In the genomic region with DNA sequence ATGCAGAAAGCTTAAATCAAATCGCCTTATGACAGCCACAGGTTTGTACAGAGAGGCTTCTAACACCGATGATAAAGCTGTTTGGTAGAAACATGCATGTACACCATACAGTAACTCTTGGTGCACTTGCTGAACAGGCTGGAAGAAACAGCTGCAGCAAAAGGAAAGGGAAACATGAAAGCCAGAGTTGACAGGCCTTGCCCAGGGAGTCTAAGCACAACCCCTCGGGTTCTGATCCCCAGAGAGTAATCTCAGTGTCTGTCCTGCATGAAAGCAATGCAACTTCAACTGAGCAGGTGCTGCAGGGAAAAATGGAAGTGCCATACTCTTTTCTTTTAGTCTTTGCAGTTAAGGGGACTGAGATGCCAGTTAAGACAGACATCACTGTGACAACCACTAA, we compare ENCODE assay signal across 27 cellular contexts.
DNase-seq lines count a peak whose midpoint lies in the region; ATAC-seq, FAIRE-seq and TF ChIP-seq lines count a peak whose summit lies in the region.
"Had no signal": no experiment of that assay in that cellular context is flagged by ENCODE, and none has a peak within 500 bp of the region (broad histone marks: within the 10 kb centered on the region; RNA-seq: fewer than 3 reads in every experiment).

No MANE protein-coding gene starts in this region.

- no peaks in the 10 kb centered on the region for H3K27me3 ChIP-seq in GM12878 (replicated peaks in 1 of 2; ENCODE audit: control insufficient read depth in 2 of 2, insufficient read depth in 2 of 2, low read length in 1 of 2)
- H3K27me3 ChIP-seq: breast epithelium, neutrophil, upper lobe of left lung had no signal

- RAD21 ChIA-PET in GM12878 (lab: Charles Lee; ENCODE audit: unreplicated experiment), result interaction anchor here (0.8 to 2.0 kb wide), 4 partner anchors 8 to 72 kb away, joined by 3 to 10 read pairs (median 4); no protein-coding TSS in a partner anchor

- no peak for TF ChIP-seq RAD21 in GM12878 (IDR thresholded peaks at IDR 0.05; ENCODE audit: insufficient read depth, low read depth, low read length)

- in situ Hi-C loops in GM12878 (cut with MboI), result no loop called here

- no TSS peak for BruUV-seq in GM12878 (replicated peaks; lab: Mats Ljungman, UMichigan)

- DNase-seq in NCI-H1417 (lab: John Stamatoyannopoulos, UW) (peak in 2 of 3 experiments; percentile 3 to 8), NCI-H1417 treated with DMSO at 0.1 percent for 48 hours (lab: John Stamatoyannopoulos, UW) (no peak), LHCN-M2 (ENCODE audit: low read depth) (peak; percentile 31), GM12878 (ENCODE audit: low read depth, low spot score) (no peak), T1000 (lab: John Stamatoyannopoulos, UW) (no peak), HUDEP-2 (lab: John Stamatoyannopoulos, UW; ENCODE audit: unreplicated experiment in 76 of 76) (no peak)
- DNase-seq: activated naive CD4-positive, alpha-beta T cell treated with anti-CD3 and anti-CD28 coated beads, Interleukin-2, amount 50 U/mL, for 16 hours; amygdala; CD4-positive, alpha-beta memory T cell; effector CD8-positive, alpha-beta T cell; heart left ventricle; kidney glomerular epithelial cell; mammary epithelial cell; NCI-H1048; NCI-H2081 treated with DMSO at 0.1 percent for 48 hours; NCI-H526 treated with DMSO at 0.1 percent for 48 hours; stimulated activated CD4-positive, alpha-beta T cell treated with anti-CD3 and anti-CD28 coated beads, Interleukin-2, amount 100 ng/mL, for 24 hours; upper lobe of left lung; WERI-Rb-1 had no signal

- intact Hi-C loops in GM12878 (cut with micrococcal nuclease; ENCODE audit: unreplicated experiment), result loop anchor here (5.0 kb wide), 1 partner anchor 37 kb away; no protein-coding TSS in a partner anchor

- no peak overlapping the region for H3K4me3 ChIP-seq in GM12878
- H3K4me3 ChIP-seq: breast epithelium, heart left ventricle, skin epidermis, upper lobe of left lung had no signal

- CTCF ChIA-PET in GM12878 (lab: Yijun Ruan, JAX), result interaction anchor here (1.0 to 1.7 kb wide), 3 partner anchors 18 to 74 kb away, joined by 3 to 5 read pairs (median 4); no protein-coding TSS in a partner anchor

- no peak for TF ChIP-seq CTCF in GM12878 (IDR thresholded peaks at IDR 0.05 in 2 of 3, conservative IDR thresholded peaks at IDR 0.05 in 1 of 3; ENCODE audit: control insufficient read depth in 2 of 3, extremely low read depth in 1 of 3, insufficient read depth in 1 of 3, low read depth in 3 of 3, low read length in 3 of 3)

- no peaks in the 10 kb centered on the region for H4K20me1 ChIP-seq in GM12878 (ENCODE audit: control insufficient read depth, insufficient read depth)

- no peak for TF ChIP-seq EP300 in GM12878 (IDR thresholded peaks at IDR 0.05; ENCODE audit: borderline replicate concordance in 1 of 2, control insufficient read depth in 1 of 2, low read depth in 2 of 2, low read length in 2 of 2)

- peak; percentile 63 for ATAC-seq in GM21717 (IDR thresholded peaks at IDR 0.05; ENCODE audit: unreplicated experiment)
- peak; percentile 74 for ATAC-seq in GM12878
- no peak for ATAC-seq in esophagus mucosa
- ATAC-seq: heart left ventricle, HepG2 had no signal

- H3K36me3 ChIP-seq in GM12878 (ENCODE audit: control insufficient read depth in 2 of 2, insufficient read depth in 2 of 2, low read length in 1 of 2), result no peaks in the 10 kb centered on the region
- H3K36me3 ChIP-seq: breast epithelium, heart left ventricle, neutrophil, upper lobe of left lung, WERI-Rb-1 had no signal

- H2AFZ ChIP-seq in GM12878 (ENCODE audit: control insufficient read depth, low read depth, low read length), result peak overlapping the region; percentile 51

- no peak for FAIRE-seq in GM12878 (lab: Jason Lieb, UNC)
- FAIRE-seq: colon, HepG2 had no signal

- POLR2A ChIA-PET in GM12878 (lab: Charles Lee), result no interaction called here

- H3K27ac ChIP-seq in GM12878 (ENCODE audit: control insufficient read depth, insufficient read depth), result no peak overlapping the region
- H3K27ac ChIP-seq: 22Rv1, breast epithelium, heart left ventricle, neutrophil, skin epidermis, upper lobe of left lung, WERI-Rb-1 had no signal

- no peak overlapping the region for H3K9ac ChIP-seq in GM12878 (ENCODE audit: control insufficient read depth, insufficient read depth, low read length)

- no peaks in the 10 kb centered on the region for H3K9me3 ChIP-seq in GM12878 (replicated peaks; ENCODE audit: control insufficient read depth, insufficient read depth, low read length)
- H3K9me3 ChIP-seq: breast epithelium, heart left ventricle, neutrophil, upper lobe of left lung had no signal

- SMC1A ChIA-PET in GM12878 (lab: Charles Lee; ENCODE audit: uncharacterized antibody, unreplicated experiment), result interaction anchor here (0.8 to 3.2 kb wide), 8 partner anchors 8 to 71 kb away, joined by 3 to 18 read pairs (median 6); no protein-coding TSS in a partner anchor

- H3K79me2 ChIP-seq in GM12878 (ENCODE audit: control insufficient read depth, insufficient read depth, low read length), result no peaks in the 10 kb centered on the region

- no peak overlapping the region for H3K4me2 ChIP-seq in GM12878 (ENCODE audit: control insufficient read depth, insufficient read depth)

- no peaks in the 10 kb centered on the region for H3K4me1 ChIP-seq in GM12878 (ENCODE audit: control insufficient read depth, insufficient read depth, low read length)
- H3K4me1 ChIP-seq: breast epithelium, upper lobe of left lung had no signal

- TF ChIP-seq POLR2A in GM12878 (IDR thresholded peaks at IDR 0.05; ENCODE audit: low read depth, low read length), result no peak

- WGBS in GM12878 (ENCODE audit: insufficient coverage, insufficient replicate concordance, low lambda C conversion rate, missing lambda C conversion rate), result 2% methylated on average over 3 of the region's 3 CpGs

TF ChIP-seq in GM12878, 131 proteins besides CTCF, POLR2A, EP300 and RAD21:
- peak; percentile 89 for TF ChIP-seq MEF2B (IDR thresholded peaks at IDR 0.05; ENCODE audit: partially characterized antibody, poor library complexity, severe bottlenecking)
- TF ChIP-seq, protein P1, sequence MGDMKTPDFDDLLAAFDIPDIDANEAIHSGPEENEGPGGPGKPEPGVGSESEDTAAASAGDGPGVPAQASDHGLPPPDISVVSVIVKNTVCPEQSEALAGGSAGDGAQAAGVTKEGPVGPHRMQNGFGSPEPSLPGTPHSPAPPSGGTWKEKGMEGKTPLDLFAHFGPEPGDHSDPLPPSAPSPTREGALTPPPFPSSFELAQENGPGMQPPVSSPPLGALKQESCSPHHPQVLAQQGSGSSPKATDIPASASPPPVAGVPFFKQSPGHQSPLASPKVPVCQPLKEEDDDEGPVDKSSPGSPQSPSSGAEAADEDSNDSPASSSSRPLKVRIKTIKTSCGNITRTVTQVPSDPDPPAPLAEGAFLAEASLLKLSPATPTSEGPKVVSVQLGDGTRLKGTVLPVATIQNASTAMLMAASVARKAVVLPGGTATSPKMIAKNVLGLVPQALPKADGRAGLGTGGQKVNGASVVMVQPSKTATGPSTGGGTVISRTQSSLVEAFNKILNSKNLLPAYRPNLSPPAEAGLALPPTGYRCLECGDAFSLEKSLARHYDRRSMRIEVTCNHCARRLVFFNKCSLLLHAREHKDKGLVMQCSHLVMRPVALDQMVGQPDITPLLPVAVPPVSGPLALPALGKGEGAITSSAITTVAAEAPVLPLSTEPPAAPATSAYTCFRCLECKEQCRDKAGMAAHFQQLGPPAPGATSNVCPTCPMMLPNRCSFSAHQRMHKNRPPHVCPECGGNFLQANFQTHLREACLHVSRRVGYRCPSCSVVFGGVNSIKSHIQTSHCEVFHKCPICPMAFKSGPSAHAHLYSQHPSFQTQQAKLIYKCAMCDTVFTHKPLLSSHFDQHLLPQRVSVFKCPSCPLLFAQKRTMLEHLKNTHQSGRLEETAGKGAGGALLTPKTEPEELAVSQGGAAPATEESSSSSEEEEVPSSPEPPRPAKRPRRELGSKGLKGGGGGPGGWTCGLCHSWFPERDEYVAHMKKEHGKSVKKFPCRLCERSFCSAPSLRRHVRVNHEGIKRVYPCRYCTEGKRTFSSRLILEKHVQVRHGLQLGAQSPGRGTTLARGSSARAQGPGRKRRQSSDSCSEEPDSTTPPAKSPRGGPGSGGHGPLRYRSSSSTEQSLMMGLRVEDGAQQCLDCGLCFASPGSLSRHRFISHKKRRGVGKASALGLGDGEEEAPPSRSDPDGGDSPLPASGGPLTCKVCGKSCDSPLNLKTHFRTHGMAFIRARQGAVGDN (IDR thresholded peaks at IDR 0.05), result no peak

Comparison
In these comparisons a context has a peak if more than half of its experiments do, and no peak if none do; other contexts are left out.
1. DNase-seq: peak in NCI-H1417 (2 of 3) and LHCN-M2 (single experiment); none in NCI-H1417 treated with DMSO at 0.1 percent for 48 hours (single experiment), GM12878 (single experiment), T1000 (single experiment) and HUDEP-2 (0 of 76).